10 cellular contexts compared by ENCODE assay signal in genomic region chr17:733743-734142, GRCh38. TPM values are rescaled to one million over a fixed set of nuclear protein-coding genes. Genes with fewer than 3 reads are reported as not detected.
DNase-seq lines count a peak whose midpoint lies in the region; ATAC-seq and TF ChIP-seq lines count a peak whose summit lies in the region.
"Had no signal": no experiment of that assay in that cellular context is flagged by ENCODE, and none has a peak within 500 bp of the region (broad histone marks: within the 10 kb centered on the region; RNA-seq: fewer than 3 reads in every experiment).

No MANE protein-coding gene starts in this region.

- H3K9me3 Mint-ChIP-seq in CD8-positive, alpha-beta T cell = no peaks in the 10 kb centered on the region
- no peaks in the 10 kb centered on the region for H3K9me3 Mint-ChIP-seq in central memory CD8-positive, alpha-beta T cell
- no peaks in the 10 kb centered on the region for H3K9me3 Mint-ChIP-seq in natural killer cell treated with Interleukin-12 subunit alpha and Interleukin-12 subunit beta and Interleukin-15 and Interleukin-18, amount 100 ng/mL, for 72 hours

- no peaks in the 10 kb centered on the region for H3K27me3 ChIP-seq in CD8-positive, alpha-beta T cell (ENCODE audit: insufficient read depth, low read length)
- no peaks in the 10 kb centered on the region for H3K27me3 ChIP-seq in KMS-11 (ENCODE audit: insufficient read depth, low read depth)

- intact Hi-C loops in CD8-positive, alpha-beta T cell (cut with DNase I, micrococcal nuclease) = loop anchor here (2.0 kb wide), 2 partner anchors 19 kb away; partner anchors contain the start of genes VPS53 (in 2 of the 2) and GEMIN4 (in 1 of the 2)

- no peak for ATAC-seq in CD8-positive, alpha-beta T cell
- ATAC-seq in central memory CD8-positive, alpha-beta T cell (replicated peaks; ENCODE audit: extremely low read depth, poor library complexity, severe bottlenecking) = no peak
- ATAC-seq in natural killer cell treated with Interleukin-12 subunit alpha and Interleukin-12 subunit beta and Interleukin-15 and Interleukin-18, amount 100 ng/mL, for 72 hours = no peak
- ATAC-seq in GM21390 (IDR thresholded peaks at IDR 0.05; ENCODE audit: unreplicated experiment) = no peak

- POLR2A ChIA-PET in CD8-positive, alpha-beta T cell (lab: Charles Lee) = interaction anchor here (0.6 to 1.2 kb wide), 2 partner anchors 18 to 246 kb away, joined by 3 to 4 read pairs; partner anchors contain the start of genes NXN and VPS53

- peak overlapping the region; percentile 29; the same call in 1 of the 2 replicates for H3K4me2 ChIP-seq in KMS-11

- H3K27ac ChIP-seq in CD8-positive, alpha-beta T cell (ENCODE audit: low read depth, low read length) = no peak overlapping the region
- no peak overlapping the region for H3K27ac ChIP-seq in KMS-11
- H3K27ac ChIP-seq: HL-60 had no signal

- no peak overlapping the region for H3K27ac Mint-ChIP-seq in CD8-positive, alpha-beta T cell
- H3K27ac Mint-ChIP-seq in central memory CD8-positive, alpha-beta T cell (ENCODE audit: low read depth) = peak overlapping the region; percentile 82
- H3K27ac Mint-ChIP-seq in natural killer cell treated with Interleukin-12 subunit alpha and Interleukin-12 subunit beta and Interleukin-15 and Interleukin-18, amount 100 ng/mL, for 72 hours = peak overlapping the region; percentile 26 to 83

- H3K4me1 Mint-ChIP-seq in CD8-positive, alpha-beta T cell (ENCODE audit: low read depth) = peaks cover 11% of the 10 kb centered on the region
- H3K4me1 Mint-ChIP-seq in central memory CD8-positive, alpha-beta T cell = peaks cover 16% of the 10 kb centered on the region
- peaks cover 12 to 14% of the 10 kb centered on the region in 2 donors for H3K4me1 Mint-ChIP-seq in natural killer cell treated with Interleukin-12 subunit alpha and Interleukin-12 subunit beta and Interleukin-15 and Interleukin-18, amount 100 ng/mL, for 72 hours (ENCODE audit: low read depth in 2 of 2)

- CTCF ChIA-PET in CD8-positive, alpha-beta T cell (lab: Charles Lee) = no interaction called here

- H3K9ac ChIP-seq in KMS-11 = no peak overlapping the region

- H3K9me3 ChIP-seq in CD8-positive, alpha-beta T cell (ENCODE audit: low read length) = no peaks in the 10 kb centered on the region

- no peak for DNase-seq in CD8-positive, alpha-beta T cell
- DNase-seq in central memory CD8-positive, alpha-beta T cell (ENCODE audit: low spot score in 2 of 2) = no peak
- DNase-seq in natural killer cell treated with Interleukin-12 subunit alpha and Interleukin-12 subunit beta and Interleukin-15 and Interleukin-18, amount 100 ng/mL, for 72 hours (ENCODE audit: low spot score) = no peak
- DNase-seq in RKO (ENCODE audit: low spot score) (no peak), COLO829 (ENCODE audit: low spot score) (no peak)
- no peak for DNase-seq in activated CD4-positive, alpha-beta T cell treated with anti-CD3 and anti-CD28 coated beads for 1 hour
- DNase-seq: SHP77 treated with DMSO at 0.1 percent for 48 hours had no signal

- H3K27me3 Mint-ChIP-seq in CD8-positive, alpha-beta T cell (ENCODE audit: low read depth) = no peaks in the 10 kb centered on the region
- H3K27me3 Mint-ChIP-seq in central memory CD8-positive, alpha-beta T cell = no peaks in the 10 kb centered on the region
- no peaks in the 10 kb centered on the region for H3K27me3 Mint-ChIP-seq in natural killer cell treated with Interleukin-12 subunit alpha and Interleukin-12 subunit beta and Interleukin-15 and Interleukin-18, amount 100 ng/mL, for 72 hours

- no peak overlapping the region for H2AFZ ChIP-seq in KMS-11 (ENCODE audit: low read depth)

- H3K4me3 ChIP-seq in CD8-positive, alpha-beta T cell (ENCODE audit: low read depth, low read length) = no peak overlapping the region
- H3K4me3 ChIP-seq in KMS-11 (IDR thresholded peaks at IDR 0.05; ENCODE audit: insufficient read depth, low read depth, low read length) = no peak overlapping the region

- no peaks in the 10 kb centered on the region for H3K36me3 ChIP-seq in CD8-positive, alpha-beta T cell (ENCODE audit: insufficient read depth, low read length)
- H3K36me3 ChIP-seq in KMS-11 (ENCODE audit: insufficient read depth) = no peaks in the 10 kb centered on the region

- peak overlapping the region; percentile 87 for H3K4me3 Mint-ChIP-seq in CD8-positive, alpha-beta T cell
- H3K4me3 Mint-ChIP-seq in central memory CD8-positive, alpha-beta T cell = peak overlapping the region; percentile 84
- peak overlapping the region; percentile 88 for H3K4me3 Mint-ChIP-seq in natural killer cell treated with Interleukin-12 subunit alpha and Interleukin-12 subunit beta and Interleukin-15 and Interleukin-18, amount 100 ng/mL, for 72 hours

- no peak for TF ChIP-seq CTCF in CD8-positive, alpha-beta T cell (IDR thresholded peaks at IDR 0.05)
- no peak for TF ChIP-seq CTCF in KMS-11 (conservative IDR thresholded peaks at IDR 0.05; ENCODE audit: low read depth, low read length)

- H3K79me2 ChIP-seq in KMS-11 (ENCODE audit: insufficient read depth, low read depth) = no peaks in the 10 kb centered on the region

- peaks cover 7% of the 10 kb centered on the region for H3K4me1 ChIP-seq in CD8-positive, alpha-beta T cell (ENCODE audit: insufficient read depth, low read length)
- no peaks in the 10 kb centered on the region for H3K4me1 ChIP-seq in KMS-11 (ENCODE audit: low read depth, poor library complexity, severe bottlenecking)

- no peaks in the 10 kb centered on the region for H3K36me3 Mint-ChIP-seq in CD8-positive, alpha-beta T cell
- peaks cover 6% of the 10 kb centered on the region for H3K36me3 Mint-ChIP-seq in central memory CD8-positive, alpha-beta T cell (ENCODE audit: insufficient read depth)
- no peaks in the 10 kb centered on the region for H3K36me3 Mint-ChIP-seq in natural killer cell treated with Interleukin-12 subunit alpha and Interleukin-12 subunit beta and Interleukin-15 and Interleukin-18, amount 100 ng/mL, for 72 hours

- no peaks in the 10 kb centered on the region for H4K20me1 ChIP-seq in KMS-11 (ENCODE audit: insufficient read depth)

RNA-seq across cellular contexts. Expression of gene TLCD3A, which starts 1.3 kb away (rescaled TPM):
- total RNA-seq in CD8-positive, alpha-beta T cell = 1 to 10 TPM; 1.5 to 3.2 TPM
- total RNA-seq in natural killer cell treated with Interleukin-12 subunit alpha and Interleukin-12 subunit beta and Interleukin-15 and Interleukin-18, amount 100 ng/mL, for 72 hours = 10 to 100 TPM; 15.5 to 17.8 TPM

RNA-seq across cellular contexts. Expression of gene GEMIN4, which starts 18.3 kb away (rescaled TPM):
- 10 to 100 TPM; 19.1 to 19.2 TPM for total RNA-seq in CD8-positive, alpha-beta T cell
- total RNA-seq in natural killer cell treated with Interleukin-12 subunit alpha and Interleukin-12 subunit beta and Interleukin-15 and Interleukin-18, amount 100 ng/mL, for 72 hours = 10 to 100 TPM; 34.2 to 58.4 TPM

RNA-seq across cellular contexts. Expression of gene VPS53, which starts 19.1 kb away (rescaled TPM):
- total RNA-seq in CD8-positive, alpha-beta T cell = 10 to 100 TPM; 49.3 to 51.5 TPM
- 100 to 1,000 TPM in 1 of 2 donors, 10 to 100 TPM in 1; 76.7 to 102 TPM for total RNA-seq in natural killer cell treated with Interleukin-12 subunit alpha and Interleukin-12 subunit beta and Interleukin-15 and Interleukin-18, amount 100 ng/mL, for 72 hours

RNA-seq across cellular contexts. Expression of gene GLOD4, which starts 48.3 kb away (rescaled TPM):
- total RNA-seq in CD8-positive, alpha-beta T cell = 10 to 100 TPM; 80.7 to 86.2 TPM
- total RNA-seq in natural killer cell treated with Interleukin-12 subunit alpha and Interleukin-12 subunit beta and Interleukin-15 and Interleukin-18, amount 100 ng/mL, for 72 hours = 10 to 100 TPM; 52.9 to 62.5 TPM

RNA-seq across cellular contexts. Expression of gene MRM3, which starts 48.4 kb away (rescaled TPM):
- total RNA-seq in CD8-positive, alpha-beta T cell = 10 to 100 TPM; 47.4 to 49.7 TPM
- 10 to 100 TPM; 23.5 to 36.6 TPM for total RNA-seq in natural killer cell treated with Interleukin-12 subunit alpha and Interleukin-12 subunit beta and Interleukin-15 and Interleukin-18, amount 100 ng/mL, for 72 hours
